27 cellular contexts compared by ENCODE assay signal in the genomic region with DNA sequence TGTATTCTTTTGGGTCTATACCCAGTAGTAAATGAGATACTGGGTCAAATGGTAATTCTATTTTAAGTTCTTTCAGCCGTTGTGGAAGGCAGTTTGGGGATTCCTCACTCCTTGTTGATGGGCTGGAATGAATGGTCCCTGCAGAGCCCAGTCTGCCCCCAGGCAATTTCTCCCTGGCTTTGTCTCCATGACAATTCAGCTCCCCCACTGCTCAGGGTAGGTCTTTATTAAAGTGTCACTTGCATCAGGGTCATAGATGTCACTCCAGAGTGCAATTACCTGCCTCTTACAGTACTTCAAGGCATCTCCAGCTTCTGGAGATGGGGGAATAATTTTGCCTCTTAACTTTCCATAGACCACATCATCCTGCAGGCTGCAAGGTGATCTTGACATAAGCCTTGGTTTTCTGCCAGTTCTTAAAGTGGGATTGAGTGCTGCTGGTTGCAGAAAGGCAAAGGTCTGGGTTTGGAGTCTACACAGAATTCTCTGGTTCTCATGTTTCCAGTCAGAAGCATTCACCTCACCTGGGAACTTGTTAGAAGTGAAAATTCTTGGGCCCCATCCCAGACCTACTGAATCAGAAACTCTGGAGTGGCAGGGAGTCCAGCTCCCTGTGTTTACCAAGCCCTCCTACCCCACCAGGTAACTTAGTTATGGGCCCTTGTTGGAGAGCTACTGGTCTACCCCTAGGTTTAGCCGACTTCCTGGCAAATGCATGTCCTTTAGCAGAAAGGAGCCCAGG.
A peak's percentile ranks its signal among the peaks of the same experiment; 100 is the strongest.
DNase-seq lines count a peak whose midpoint lies in the region; ATAC-seq and TF ChIP-seq lines count a peak whose summit lies in the region.
"Had no signal": no experiment of that assay in that cellular context is flagged by ENCODE, and none has a peak within 500 bp of the region (broad histone marks: within the 10 kb centered on the region; RNA-seq: fewer than 3 reads in every experiment).

No MANE protein-coding gene starts in this region.

- no peaks in the 10 kb centered on the region for H3K36me3 Mint-ChIP-seq in stimulated activated memory B cell treated with anti-CD40 and anti-IgM and Interleukin-4, amounts not matched to agents 10 μg/mL and 1 μg/mL and 100 μg/mL, for 72 hours
- H3K36me3 Mint-ChIP-seq: CD14-positive monocyte; CD8-positive, alpha-beta memory T cell had no signal

- intact Hi-C loops in left lung (cut with DNase I): no loop called here

- H3K4me1 ChIP-seq in left lung (no peaks in the 10 kb centered on the region), upper lobe of left lung (no peaks in the 10 kb centered on the region)
- H3K4me1 ChIP-seq: BE2C, Peyer's patch had no signal

- TF ChIP-seq EP300 in upper lobe of left lung (IDR thresholded peaks at IDR 0.05): no peak

- no peak for TF ChIP-seq CTCF in left lung (IDR thresholded peaks at IDR 0.05)
- TF ChIP-seq CTCF in upper lobe of left lung (IDR thresholded peaks at IDR 0.05): no peak

- no peak overlapping the region for H3K27ac Mint-ChIP-seq in stimulated activated memory B cell treated with anti-CD40 and anti-IgM and Interleukin-4, amounts not matched to agents 10 μg/mL and 1 μg/mL and 100 μg/mL, for 72 hours
- H3K27ac Mint-ChIP-seq: CD14-positive monocyte; CD8-positive, alpha-beta memory T cell had no signal

- no peaks in the 10 kb centered on the region for H3K27me3 Mint-ChIP-seq in stimulated activated memory B cell treated with anti-CD40 and anti-IgM and Interleukin-4, amounts not matched to agents 10 μg/mL and 1 μg/mL and 100 μg/mL, for 72 hours
- H3K27me3 Mint-ChIP-seq: CD8-positive, alpha-beta memory T cell had no signal

- H3K9me3 Mint-ChIP-seq in stimulated activated memory B cell treated with anti-CD40 and anti-IgM and Interleukin-4, amounts not matched to agents 10 μg/mL and 1 μg/mL and 100 μg/mL, for 72 hours: peaks cover 13% of the 10 kb centered on the region

- DNase-seq in NCI-H1417 (lab: John Stamatoyannopoulos, UW): peak in 2 of 3 experiments; percentile 3 to 79
- no peak for DNase-seq in NCI-H1417 treated with DMSO at 0.1 percent for 48 hours (lab: John Stamatoyannopoulos, UW)
- peak; percentile 65 for DNase-seq in NCI-H69 (lab: John Stamatoyannopoulos, UW)
- DNase-seq in left lung: no peak
- DNase-seq in upper lobe of left lung: no peak
- DNase-seq in HCEC 1CT: no peak
- DNase-seq: 8988T; ACHN; BE2C; CD8-positive, alpha-beta memory T cell; DMS 273 treated with DMSO at 0.1 percent for 48 hours; DND-41; GM23248; KBM-7; MG63; NCI-H1105 treated with DMSO at 0.1 percent for 48 hours; NCI-H1694; NCI-H2029 treated with DMSO at 0.1 percent for 48 hours; NCI-H446 treated with DMSO at 0.1 percent for 48 hours; NCI-H526 treated with DMSO at 0.1 percent for 48 hours; Peyer's patch; SHP77 treated with DMSO at 0.1 percent for 48 hours had no signal

- H3K27ac ChIP-seq in left lung (no peak overlapping the region), upper lobe of left lung (no peak overlapping the region)
- H3K27ac ChIP-seq: GM23248, Peyer's patch, SK-N-MC had no signal

- peaks cover 0 to 3% of the 10 kb centered on the region in 2 donors for H3K9me3 ChIP-seq in left lung
- H3K9me3 ChIP-seq in upper lobe of left lung: no peaks in the 10 kb centered on the region
- H3K9me3 ChIP-seq: BE2C, MG63, Peyer's patch had no signal

- H3K27me3 ChIP-seq in left lung (no peaks in the 10 kb centered on the region), upper lobe of left lung (no peaks in the 10 kb centered on the region)
- H3K27me3 ChIP-seq: BE2C, MG63, Peyer's patch had no signal

- H3K4me3 Mint-ChIP-seq in stimulated activated memory B cell treated with anti-CD40 and anti-IgM and Interleukin-4, amounts not matched to agents 10 μg/mL and 1 μg/mL and 100 μg/mL, for 72 hours: no peak overlapping the region
- H3K4me3 Mint-ChIP-seq: CD14-positive monocyte; CD8-positive, alpha-beta memory T cell had no signal

- no peak overlapping the region for H3K4me3 ChIP-seq in left lung
- no peak overlapping the region for H3K4me3 ChIP-seq in upper lobe of left lung
- H3K4me3 ChIP-seq: GM23248, MG63, Peyer's patch, SK-N-MC had no signal

- H3K36me3 ChIP-seq in left lung (no peaks in the 10 kb centered on the region), upper lobe of left lung (no peaks in the 10 kb centered on the region)
- H3K36me3 ChIP-seq: BE2C, MG63, Peyer's patch had no signal

- WGBS in upper lobe of left lung, 2 donors: 52 to 59% methylated on average over 2 of the region's 2 CpGs

- peak; percentile 52 for ATAC-seq in left lung
- ATAC-seq in stimulated activated memory B cell treated with anti-CD40 and anti-IgM and Interleukin-4, amounts not matched to agents 10 μg/mL and 1 μg/mL and 100 μg/mL, for 72 hours: no peak
- ATAC-seq in upper lobe of left lung (ENCODE audit: low FRiP score in 2 of 2): no peak
- ATAC-seq in HG03196 (IDR thresholded peaks at IDR 0.05; ENCODE audit: unreplicated experiment): no peak
- ATAC-seq: HCT116 had no signal

- H3K4me1 Mint-ChIP-seq in stimulated activated memory B cell treated with anti-CD40 and anti-IgM and Interleukin-4, amounts not matched to agents 10 μg/mL and 1 μg/mL and 100 μg/mL, for 72 hours: no peaks in the 10 kb centered on the region
- H3K4me1 Mint-ChIP-seq: CD14-positive monocyte; CD8-positive, alpha-beta memory T cell had no signal

- no peak for TF ChIP-seq POLR2A in upper lobe of left lung (IDR thresholded peaks at IDR 0.05)

Comparison
In these comparisons a context has a peak if more than half of its experiments do, and no peak if none do; other contexts are left out.
1. DNase-seq: peak in NCI-H1417 (2 of 3) and NCI-H69 (single experiment); none in NCI-H1417 treated with DMSO at 0.1 percent for 48 hours (single experiment), left lung (0 of 2), upper lobe of left lung (0 of 2) and HCEC 1CT (single experiment).